In genomic region chr11:90053545-90053944, GRCh38 we compare ENCODE assay signal across 11 cellular contexts. TPM values are rescaled to one million over a fixed set of nuclear protein-coding genes. Genes with fewer than 3 reads are reported as not detected.
"Had no signal": no experiment of that assay in that cellular context is flagged by ENCODE, and none has a peak within 500 bp of the region (broad histone marks: within the 10 kb centered on the region; RNA-seq: fewer than 3 reads in every experiment).

No MANE protein-coding gene starts in this region.

RNA-seq across cellular contexts. Expression of gene TRIM49C, which starts 22.6 kb away (rescaled TPM):
- total RNA-seq: OCI-LY7, PC-3, PC-9, Peyer's patch, Right ventricle myocardium inferior, Right ventricle myocardium superior, RPMI7951, SJCRH30, SJSA1, SK-MEL-5 had no signal
- polyA plus RNA-seq: SK-N-SH had no signal

RNA-seq across cellular contexts. Expression of gene UBTFL1, which starts 32.2 kb away (rescaled TPM):
- total RNA-seq: OCI-LY7, PC-3, PC-9, Peyer's patch, Right ventricle myocardium inferior, Right ventricle myocardium superior, RPMI7951, SJCRH30, SJSA1, SK-MEL-5 had no signal
- polyA plus RNA-seq: SK-N-SH had no signal
